In genomic region chr5:64977779-64978178, GRCh38 we compare ENCODE assay signal across 1 cellular context.
TF ChIP-seq lines count a peak whose summit lies in the region.

No MANE protein-coding gene starts in this region.

TF ChIP-seq in IMR-90, 13 proteins besides CTCF, POLR2A, EP300 and RAD21 (continued from another document):
- TF ChIP-seq USF2 (IDR thresholded peaks at IDR 0.05; ENCODE audit: low read depth, low read length): 0 out of 2 replicates have a peak, but pooled peaks have one; percentile 20
